ENCODE assay signal across 8 cellular contexts in genomic region chrX:52262195-52262546, GRCh38.
DNase-seq lines count a peak whose midpoint lies in the region; ATAC-seq and TF ChIP-seq lines count a peak whose summit lies in the region.

No MANE protein-coding gene starts in this region.

- H3K27ac Mint-ChIP-seq in activated CD8-positive, alpha-beta memory T cell treated with anti-CD3 and anti-CD28 coated beads, Interleukin-2, amount 10 ng/mL, durations not matched to agents 7 days and 5 days, result peak overlapping the region; percentile 94

- no peaks in the 10 kb centered on the region for H3K9me3 Mint-ChIP-seq in activated CD8-positive, alpha-beta memory T cell treated with anti-CD3 and anti-CD28 coated beads, Interleukin-2, amount 10 ng/mL, durations not matched to agents 7 days and 5 days (ENCODE audit: low read depth)

- H3K4me3 ChIP-seq in WI38 (ENCODE audit: low read depth, low read length) (peak overlapping the region; percentile 66), heart right ventricle (peak overlapping the region; percentile 41 to 75 (median 61)), skeletal muscle tissue (ENCODE audit: low read length in 3 of 3) (peak overlapping the region; percentile 85 to 96 (median 85))

- CTCF ChIA-PET in activated CD8-positive, alpha-beta memory T cell treated with anti-CD3 and anti-CD28 coated beads, Interleukin-2, amount 10 ng/mL, durations not matched to agents 7 days and 5 days (lab: Charles Lee), result interaction anchor here (0.6 to 1.2 kb wide), 4 partner anchors 15 to 775 kb away, joined by 3 to 4 read pairs (median 3); no protein-coding TSS in a partner anchor

- peak overlapping the region; percentile 81 to 85 (median 81) for H3K9ac ChIP-seq in skeletal muscle tissue (ENCODE audit: low read depth in 1 of 3, low read length in 3 of 3)

- TF ChIP-seq CTCF in WI38 (IDR thresholded peaks at IDR 0.05; ENCODE audit: low read depth, low read length) (no peak), heart right ventricle (IDR thresholded peaks at IDR 0.05) (no peak)

- peaks cover 14% of the 10 kb centered on the region for H3K4me1 Mint-ChIP-seq in activated CD8-positive, alpha-beta memory T cell treated with anti-CD3 and anti-CD28 coated beads, Interleukin-2, amount 10 ng/mL, durations not matched to agents 7 days and 5 days

- H3K36me3 ChIP-seq in heart right ventricle, result no peaks in the 10 kb centered on the region
- no peaks in the 10 kb centered on the region for H3K36me3 ChIP-seq in skeletal muscle tissue (ENCODE audit: control insufficient read depth in 3 of 3, insufficient read depth in 3 of 3, low read length in 3 of 3)

- no peak for ATAC-seq in activated CD8-positive, alpha-beta memory T cell treated with anti-CD3 and anti-CD28 coated beads, Interleukin-2, amount 10 ng/mL, durations not matched to agents 7 days and 5 days
- ATAC-seq in heart right ventricle (peak; percentile 2 to 42 (median 14)), HG02970 (IDR thresholded peaks at IDR 0.05; ENCODE audit: low FRiP score, unreplicated experiment) (no peak)

- H3K4me1 ChIP-seq in heart right ventricle (peaks cover 0 to 11% (median 0%) of the 10 kb centered on the region in 9 donors), skeletal muscle tissue (ENCODE audit: control insufficient read depth in 3 of 3, insufficient read depth in 3 of 3, low read length in 3 of 3) (peaks cover 0 to 10% (median 3%) of the 10 kb centered on the region in 3 donors)

- peaks cover 0 to 55% (median 0%) of the 10 kb centered on the region in 7 donors for H3K27me3 ChIP-seq in heart right ventricle
- H3K27me3 ChIP-seq in skeletal muscle tissue (ENCODE audit: control insufficient read depth in 3 of 3, insufficient read depth in 3 of 3, low read length in 3 of 3), result peaks cover 0 to 7% (median 0%) of the 10 kb centered on the region in 3 donors

- WGBS in heart right ventricle, 2 donors, result 11% methylated on average over 12 to 19 of the region's 19 CpGs

- H3K36me3 Mint-ChIP-seq in activated CD8-positive, alpha-beta memory T cell treated with anti-CD3 and anti-CD28 coated beads, Interleukin-2, amount 10 ng/mL, durations not matched to agents 7 days and 5 days, result no peaks in the 10 kb centered on the region

- peak overlapping the region; percentile 44 to 93 (median 88) for H3K27ac ChIP-seq in heart right ventricle
- peak overlapping the region; percentile 86 for H3K27ac ChIP-seq in skeletal muscle tissue (ENCODE audit: low read depth, low read length)

- H3K27me3 Mint-ChIP-seq in activated CD8-positive, alpha-beta memory T cell treated with anti-CD3 and anti-CD28 coated beads, Interleukin-2, amount 10 ng/mL, durations not matched to agents 7 days and 5 days, result peaks cover 8% of the 10 kb centered on the region

- H3K9me3 ChIP-seq in heart right ventricle, result no peaks in the 10 kb centered on the region
- H3K9me3 ChIP-seq in skeletal muscle tissue (ENCODE audit: control insufficient read depth in 3 of 3, low read length in 3 of 3), result no peaks in the 10 kb centered on the region

- DNase-seq in activated CD8-positive, alpha-beta memory T cell treated with anti-CD3 and anti-CD28 coated beads, Interleukin-2, amount 10 ng/mL, durations not matched to agents 7 days and 5 days, result no peak
- no peak for DNase-seq in activated CD8-positive, alpha-beta memory T cell treated with anti-CD3 and anti-CD28 coated beads for 24 hours
- no peak for DNase-seq in heart right ventricle
- no peak for DNase-seq in MV-4-11 (lab: John Stamatoyannopoulos, UW)
- DNase-seq in effector CD4-positive, alpha-beta T cell, result no peak

- H3K4me3 Mint-ChIP-seq in activated CD8-positive, alpha-beta memory T cell treated with anti-CD3 and anti-CD28 coated beads, Interleukin-2, amount 10 ng/mL, durations not matched to agents 7 days and 5 days, result peak overlapping the region; percentile 83

- intact Hi-C loops in heart right ventricle (cut with DNase I), result no loop called here

Comparison
In these comparisons a context has a peak if more than half of its experiments do, and no peak if none do; other contexts are left out.
1. ATAC-seq: peak in heart right ventricle (8 of 8); none in activated CD8-positive, alpha-beta memory T cell treated with anti-CD3 and anti-CD28 coated beads, Interleukin-2, amount 10 ng/mL, durations not matched to agents 7 days and 5 days (single experiment) and HG02970 (single experiment).
2. Peak in every context shown above with its lines, with median percentiles within 50 percentile points of each other: H3K4me3 ChIP-seq.